8 cellular contexts compared by ENCODE assay signal in genomic region chr7:152464312-152465117, GRCh38. TPM values are rescaled to one million over a fixed set of nuclear protein-coding genes. Genes with fewer than 3 reads are reported as not detected.
DNase-seq lines count a peak whose midpoint lies in the region; ATAC-seq, FAIRE-seq and TF ChIP-seq lines count a peak whose summit lies in the region.

No MANE protein-coding gene starts in this region.

- intact Hi-C loops in K562 (cut with micrococcal nuclease) = loop anchor here (10.0 kb wide), 1 partner anchor 120 kb away; no protein-coding TSS in a partner anchor

- H4K20me1 ChIP-seq in K562 (replicated peaks; ENCODE audit: control insufficient read depth, insufficient read depth, low read length) = no peaks in the 10 kb centered on the region

- TF ChIP-seq EP300 in K562 (IDR thresholded peaks at IDR 0.05; ENCODE audit: low read length) = no peak

- peak overlapping the region; percentile 97 for H2AFZ ChIP-seq in K562 (ENCODE audit: low read depth, low read length)

- H3K4me2 ChIP-seq in K562 (ENCODE audit: insufficient read depth, low read length) = peak overlapping the region; percentile 89

- H3K27me3 ChIP-seq in H7 (ENCODE audit: control insufficient read depth, insufficient read depth, low read length) (no peaks in the 10 kb centered on the region; the same call in 1 of the 2 replicates), K562 (ENCODE audit: control insufficient read depth in 2 of 2, insufficient read depth in 2 of 2, low read length in 2 of 2) (no peaks in the 10 kb centered on the region), iPS-18a (ENCODE audit: control insufficient read depth, insufficient read depth, low read length) (peaks cover 8% of the 10 kb centered on the region)

- peak; percentile 73 for ATAC-seq in K562

- no peaks in the 10 kb centered on the region; the same call in 1 of the 2 replicates for H3K9me3 ChIP-seq in K562 (replicated peaks; ENCODE audit: control insufficient read depth, insufficient read depth, low read depth, low read length)
- no peaks in the 10 kb centered on the region for H3K9me3 ChIP-seq in iPS-18a (ENCODE audit: control insufficient read depth, low read depth, low read length)

- BruUV-seq in K562 (replicated peaks; lab: Mats Ljungman, UMichigan) = TSS peak; percentile 89

- DNase-seq in NCI-H187 (lab: John Stamatoyannopoulos, UW) = peak; percentile 30 to 57
- DNase-seq in NCI-H187 treated with DMSO at 0.1 percent for 48 hours (lab: John Stamatoyannopoulos, UW) = no peak
- peak; percentile 91 for DNase-seq in H7
- peak; percentile 76 for DNase-seq in LoVo (ENCODE audit: low spot score)
- peak; percentile 60 for DNase-seq in T-helper 22 cell (ENCODE audit: low read depth)
- DNase-seq in K562 (ENCODE audit: extremely low read depth in 1 of 4, low spot score in 3 of 4) = peak; percentile 88 to 98 (median 96)
- peak; percentile 39 for DNase-seq in skeletal muscle cell (ENCODE audit: low read depth)

- under 1% methylated on average over 79 of the region's 91 CpGs for WGBS in K562 (ENCODE audit: insufficient coverage, low coverage, missing lambda C conversion rate)

- H3K79me2 ChIP-seq in K562 (ENCODE audit: control insufficient read depth, insufficient read depth, low read length) = peaks cover 18% of the 10 kb centered on the region

- TF ChIP-seq CTCF in K562 (IDR thresholded peaks at IDR 0.05 in 2 of 3, conservative IDR thresholded peaks at IDR 0.05 in 1 of 3; ENCODE audit: insufficient read depth in 2 of 3, low read depth in 1 of 3, low read length in 3 of 3) = no peak

- POLR2A ChIA-PET in K562 (lab: Yijun Ruan, JAX) = interaction anchor here (0.6 to 1.6 kb wide), 11 partner anchors 10 to 109 kb away, joined by 3 to 5 read pairs (median 3); no protein-coding TSS in a partner anchor

- CTCF ChIA-PET in K562 (lab: Yijun Ruan, JAX; ENCODE audit: low intra/inter-chr PET ratio) = no interaction called here

- H3K36me3 ChIP-seq in H7 (replicated peaks; ENCODE audit: control insufficient read depth, insufficient read depth, low read length) = no peaks in the 10 kb centered on the region
- H3K36me3 ChIP-seq in K562 (ENCODE audit: control insufficient read depth, insufficient read depth, low read length) = no peaks in the 10 kb centered on the region
- no peaks in the 10 kb centered on the region for H3K36me3 ChIP-seq in iPS-18a (ENCODE audit: control insufficient read depth, low read depth, low read length)

- peak; percentile 65 for FAIRE-seq in K562 (lab: Jason Lieb, UNC)

- peak overlapping the region; percentile 96 to 98 for H3K9ac ChIP-seq in K562 (ENCODE audit: insufficient read depth in 1 of 2, low read depth in 2 of 2, low read length in 2 of 2)
- peak overlapping the region; percentile 77 for H3K9ac ChIP-seq in iPS-18a (ENCODE audit: low read length)

- peak in 1 of 2 experiments; percentile 31; a peak in 3 of 4 replicates for TF ChIP-seq RAD21 in K562 (CRISPR knock-in tag; conservative IDR thresholded peaks at IDR 0.05 in 1 of 2, IDR thresholded peaks at IDR 0.05 in 1 of 2)

- in situ Hi-C loops in K562 (cut with MboI) = no loop called here

- TF ChIP-seq POLR2A in K562 (conservative IDR thresholded peaks at IDR 0.05) = peak; percentile 85

- H3K4me3 ChIP-seq in H7 (ENCODE audit: insufficient read depth, low read depth, low read length) (peak overlapping the region; percentile 81), K562 (peak overlapping the region; percentile 99), iPS-18a (ENCODE audit: low read length) (peak overlapping the region; percentile 80), skeletal muscle cell (ENCODE audit: low read depth, low read length) (peak overlapping the region; percentile 80)

- no peaks in the 10 kb centered on the region for H3K9me1 ChIP-seq in K562 (ENCODE audit: control insufficient read depth, insufficient read depth, low read length)

- H3K4me1 ChIP-seq in K562 (replicated peaks in 1 of 2; ENCODE audit: control insufficient read depth in 2 of 2, insufficient read depth in 2 of 2, low read length in 2 of 2) (peaks cover 17 to 19% of the 10 kb centered on the region in 2 experiments), iPS-18a (ENCODE audit: control insufficient read depth, low read depth, low read length) (peaks cover 11% of the 10 kb centered on the region)

- H3K27ac ChIP-seq in K562 (ENCODE audit: extremely low read depth, low read depth, low read length) (peak overlapping the region; percentile 99), iPS-18a (ENCODE audit: low read length) (no peak overlapping the region)

TF ChIP-seq in K562, 482 proteins besides CTCF, POLR2A, EP300 and RAD21 (continues in another document):
- TF ChIP-seq PHF8 (IDR thresholded peaks at IDR 0.05; ENCODE audit: borderline replicate concordance, low read length) = peak; percentile 95
- TF ChIP-seq FIP1L1 (IDR thresholded peaks at IDR 0.05; ENCODE audit: low read depth, low read length, poor library complexity, severe bottlenecking) = peak; percentile 100
- TF ChIP-seq TOE1 (IDR thresholded peaks at IDR 0.05; ENCODE audit: borderline replicate concordance) = no peak
- TF ChIP-seq TOE1 (CRISPR knock-in tag; IDR thresholded peaks at IDR 0.05; ENCODE audit: borderline replicate concordance, low read depth) = peak; percentile 92; the same call in 1 of the 2 replicates
- TF ChIP-seq FOXP1 (CRISPR knock-in tag; IDR thresholded peaks at IDR 0.05) = peak; percentile 90
- peak; percentile 33; the same call in 1 of the 2 replicates for TF ChIP-seq FOSL1 (tag; conservative IDR thresholded peaks at IDR 0.05)
- TF ChIP-seq GTF2A2 (tag; IDR thresholded peaks at IDR 0.05) = peak; percentile 83
- TF ChIP-seq ZNF583 (CRISPR knock-in tag; IDR thresholded peaks at IDR 0.05) = peak; percentile 83; the same call in 1 of the 2 replicates
- TF ChIP-seq CXXC5 (CRISPR knock-in tag; IDR thresholded peaks at IDR 0.05) = peak; percentile 96
- TF ChIP-seq ZNF165 (CRISPR knock-in tag; IDR thresholded peaks at IDR 0.05; ENCODE audit: borderline replicate concordance) = peak; percentile 29; the same call in 1 of the 2 replicates
- peak; percentile 94 for TF ChIP-seq ZNF511 (CRISPR knock-in tag; IDR thresholded peaks at IDR 0.05)
- peak; percentile 81 for TF ChIP-seq NFRKB (IDR thresholded peaks at IDR 0.05; ENCODE audit: low read depth)
- TF ChIP-seq ATF7 (IDR thresholded peaks at IDR 0.05) = peak; percentile 61
- TF ChIP-seq MYC (IDR thresholded peaks at IDR 0.05; ENCODE audit: low read depth, low read length) = peak; percentile 89
- peak; percentile 83 for TF ChIP-seq MYC (CRISPR knock-in tag; IDR thresholded peaks at IDR 0.05; ENCODE audit: borderline replicate concordance, low read depth)
- TF ChIP-seq ZNF695 (CRISPR knock-in tag; IDR thresholded peaks at IDR 0.05) = no peak
- no peak for TF ChIP-seq ZNF512 (tag; IDR thresholded peaks at IDR 0.05)
- peak; percentile 6; the same call in 1 of the 2 replicates for TF ChIP-seq ZNF431 (CRISPR knock-in tag; IDR thresholded peaks at IDR 0.05)
- TF ChIP-seq PREB (CRISPR knock-in tag; IDR thresholded peaks at IDR 0.05) = peak; percentile 51; the same call in 1 of the 2 replicates

RNA-seq across cellular contexts. Expression of gene KMT2C, which starts 28.7 kb away (rescaled TPM):
- 8.5 and 14.6 TPM in 2 replicates for total RNA-seq in H7 (2014; rRNA removed; shearing (Covaris generic))
- total RNA-seq in K562 (2011; cell fraction: chromatin; rRNA removed; ENCODE audit: low replicate concordance) = 166 and 463 TPM in 2 replicates
- 68.5 and 102 TPM in 2 replicates for total RNA-seq in K562 (2011; cell fraction: nucleolus; rRNA removed)
- total RNA-seq in K562 (2011; cell fraction: nucleoplasm; rRNA removed) = 172 and 242 TPM in 2 replicates
- 28.5 and 35.6 TPM in 2 replicates for total RNA-seq in K562 (2014; rRNA removed)
- total RNA-seq in K562 (2014; rRNA removed; fragmentation: Illumina TruSeq; extraction: Trizol) = 35.8 and 36.2 TPM in 2 replicates
- 34.4 and 36.6 TPM in 2 replicates for total RNA-seq in K562 (2015; rRNA removed; fragmentation: Illumina TruSeq; extraction: Trizol)
- total RNA-seq in K562 (2021) = 62.1 and 67.8 TPM in 2 replicates
- 18.3 and 18.9 TPM in 2 replicates for polyA plus RNA-seq in K562 (2011; rRNA removed)
- 11.3 and 15.9 TPM in 2 replicates for polyA plus RNA-seq in K562 (2011; cell fraction: cytosol; rRNA removed)
- polyA plus RNA-seq in K562 (2011; cell fraction: nucleus; rRNA removed) = 55.9 and 66.9 TPM in 2 replicates
- polyA plus RNA-seq in K562 (2012) = 13.2 and 15.7 TPM in 2 replicates
- polyA plus RNA-seq in K562 (2014; fragmentation: Illumina TruSeq; extraction: Trizol) = 27.1 and 27.3 TPM in 2 replicates
- polyA plus RNA-seq in K562 (2014; fragmentation: Nextera tagmentation; extraction: Ambion mirVana) = 10 to 100 TPM in 1 of 2 experiments, 1 to 10 TPM in 1; 4.9 to 13.0 TPM
- polyA plus RNA-seq in K562 (2014; rRNA removed) = 19.4 and 21.4 TPM in 2 replicates
- polyA minus RNA-seq in K562 (2011; rRNA and poly(A)+ RNA removed) = 118 and 126 TPM in 2 replicates
- 40.0 and 46.3 TPM in 2 replicates for polyA minus RNA-seq in K562 (2011; cell fraction: cytosol; rRNA and poly(A)+ RNA removed)
- 89.1 and 146 TPM in 2 replicates for polyA minus RNA-seq in K562 (2011; cell fraction: nucleus; rRNA and poly(A)+ RNA removed)
